ENCODE assay signal across 11 cellular contexts in the genomic region with DNA sequence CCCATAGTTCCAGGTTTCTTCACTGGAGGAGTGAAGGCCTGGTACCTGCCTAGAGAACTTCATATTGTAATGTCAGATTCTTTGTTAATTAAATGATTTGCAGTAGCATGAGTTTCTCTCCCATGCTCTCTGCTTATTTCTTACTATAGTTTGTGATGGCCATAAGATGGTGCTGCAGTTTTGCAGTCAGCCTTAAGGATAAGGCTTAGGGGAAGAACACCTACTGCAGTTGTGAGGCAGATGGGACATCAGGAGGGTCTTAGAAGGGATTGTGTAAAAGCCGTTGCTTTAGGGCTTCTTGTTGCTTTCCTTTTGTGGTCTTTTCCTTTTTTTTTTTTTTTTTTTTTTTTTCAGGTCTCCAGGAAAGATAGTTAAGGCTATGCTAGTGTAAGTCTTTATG.
DNase-seq lines count a peak whose midpoint lies in the region; ATAC-seq, FAIRE-seq and TF ChIP-seq lines count a peak whose summit lies in the region.
"Had no signal": no experiment of that assay in that cellular context is flagged by ENCODE, and none has a peak within 500 bp of the region (broad histone marks: within the 10 kb centered on the region; RNA-seq: fewer than 3 reads in every experiment).

No MANE protein-coding gene starts in this region.

- H3K27me3 ChIP-seq in cardiac muscle cell = no peaks in the 10 kb centered on the region
- no peaks in the 10 kb centered on the region for H3K27me3 ChIP-seq in H1 (replicated peaks in 1 of 4; ENCODE audit: control insufficient read depth in 3 of 4, extremely low read depth in 1 of 4, insufficient read depth in 3 of 4, low read length in 3 of 4)
- no peaks in the 10 kb centered on the region for H3K27me3 ChIP-seq in uterus
- H3K27me3 ChIP-seq: neutrophil had no signal

- no peak for ATAC-seq in HG03095 (IDR thresholded peaks at IDR 0.05; ENCODE audit: unreplicated experiment)
- ATAC-seq: stimulated activated naive CD8-positive, alpha-beta T cell treated with anti-CD3 and anti-CD28 coated beads, Interleukin-15, Interleukin-2, amounts not matched to agents 100 U/mL and 50 U/mL, for 24 hours had no signal

- H3K4me1 ChIP-seq in cardiac muscle cell (ENCODE audit: low read depth) (peaks cover 23% of the 10 kb centered on the region), H1 (replicated peaks in 1 of 4; ENCODE audit: control insufficient read depth in 3 of 4, insufficient read depth in 4 of 4, low read length in 3 of 4) (peaks cover 10 to 18% (median 17%) of the 10 kb centered on the region in 4 experiments; a peak in 6 of 7 replicates), uterus (peaks cover 0 to 20% of the 10 kb centered on the region in 2 donors)

- TF ChIP-seq EP300 in H1 (IDR thresholded peaks at IDR 0.05; ENCODE audit: borderline replicate concordance in 1 of 2, low read depth in 2 of 2, low read length in 2 of 2) = no peak

- no CpG with 5 or more reads among the region's 1 CpG for WGBS in H1 (ENCODE audit: extremely low coverage in 1 of 2, insufficient coverage in 1 of 2, insufficient read length in 1 of 2, insufficient replicate concordance in 2 of 2, low coverage in 1 of 2, low lambda C conversion rate in 2 of 2, missing lambda C conversion rate in 1 of 2), 2 experiments

- no peak overlapping the region for H3K9ac ChIP-seq in H1 (replicated peaks in 1 of 4; ENCODE audit: extremely low read depth in 1 of 4, low read depth in 3 of 4, low read length in 3 of 4)

- H3K36me3 ChIP-seq in cardiac muscle cell = no peaks in the 10 kb centered on the region
- H3K36me3 ChIP-seq in H1 (ENCODE audit: control insufficient read depth in 2 of 4, insufficient read depth in 4 of 4, low read length in 3 of 4) = no peaks in the 10 kb centered on the region
- no peaks in the 10 kb centered on the region for H3K36me3 ChIP-seq in uterus
- H3K36me3 ChIP-seq: neutrophil had no signal

- no peak overlapping the region for H2AFZ ChIP-seq in H1 (ENCODE audit: low read length)

- TF ChIP-seq CTCF in cardiac muscle cell (IDR thresholded peaks at IDR 0.05; ENCODE audit: low read depth, low read length) (peak; percentile 14), H1 (IDR thresholded peaks at IDR 0.05; ENCODE audit: control extremely low read depth in 1 of 3, insufficient read depth in 1 of 3, low read depth in 1 of 3, low read length in 3 of 3) (peak in 2 of 3 experiments; percentile 6 to 28; a peak in 2 of 4 replicates), uterus (IDR thresholded peaks at IDR 0.05) (peak; percentile 16 to 38 (median 18))

- peaks cover 7 to 70% of the 10 kb centered on the region in 2 experiments; a peak in 3 of 4 replicates for H3K79me2 ChIP-seq in H1 (ENCODE audit: control insufficient read depth in 1 of 2, insufficient read depth in 2 of 2, low read length in 2 of 2)

- intact Hi-C loops in cardiac septum (cut with DNase I) (no loop called here), uterus (cut with DNase I; ENCODE audit: low total_unique reads) (no loop called here)

- peak; percentile 28 for FAIRE-seq in H1 (lab: Jason Lieb, UNC)
- no peak for FAIRE-seq in GM12892 (lab: Jason Lieb, UNC)
- FAIRE-seq: TTC549 had no signal

- H3K9me3 ChIP-seq in cardiac muscle cell (ENCODE audit: low read depth) (no peaks in the 10 kb centered on the region), H1 (ENCODE audit: insufficient read depth in 2 of 2, low read depth in 1 of 2, low read length in 1 of 2) (no peaks in the 10 kb centered on the region), uterus (no peaks in the 10 kb centered on the region)
- H3K9me3 ChIP-seq: neutrophil had no signal

- no peak overlapping the region for H2BK12ac ChIP-seq in H1 (ENCODE audit: low read depth, low read length)

- no peak overlapping the region for H3K23ac ChIP-seq in H1 (ENCODE audit: insufficient read length)

- H3K18ac ChIP-seq in H1 (ENCODE audit: extremely low read depth, low read length) = no peak overlapping the region

- H2AK5ac ChIP-seq in H1 (ENCODE audit: low read depth, low read length) = no peak overlapping the region

- no peak overlapping the region for H3K4me2 ChIP-seq in H1 (ENCODE audit: insufficient read depth in 1 of 2, low read depth in 2 of 2, low read length in 2 of 2)

- no peak overlapping the region for H4K5ac ChIP-seq in H1 (ENCODE audit: insufficient read length, low read depth, low read length)

- no peak overlapping the region for H4K8ac ChIP-seq in H1 (ENCODE audit: extremely low read depth, insufficient read depth, low read length)

- CTCF ChIA-PET in H1 (lab: Charles Lee; ENCODE audit: partially characterized antibody) = interaction anchor here (1.0 to 5.2 kb wide), 10 partner anchors 10 to 164 kb away, joined by 3 to 20 read pairs (median 3); partner anchors contain the start of gene MACF1

- TF ChIP-seq POLR2A in H1 (IDR thresholded peaks at IDR 0.05; ENCODE audit: control extremely low read depth in 1 of 2, low read depth in 2 of 2, low read length in 2 of 2) = no peak
- no peak for TF ChIP-seq POLR2A in uterus (IDR thresholded peaks at IDR 0.05)
- no peak for TF ChIP-seq POLR2A in GM12892 (IDR thresholded peaks at IDR 0.05; ENCODE audit: low read depth, low read length)

- H2BK5ac ChIP-seq in H1 (ENCODE audit: low read depth, low read length) = no peak overlapping the region

- peaks cover 10% of the 10 kb centered on the region; the same call in 1 of the 2 replicates for H3K79me1 ChIP-seq in H1 (ENCODE audit: low read depth, low read length)

- no peak overlapping the region for H4K91ac ChIP-seq in H1 (replicated peaks; ENCODE audit: insufficient read length, low read length)

- H3K4me3 ChIP-seq in cardiac muscle cell (no peak overlapping the region), H1 (ENCODE audit: extremely low read depth in 1 of 4, insufficient read depth in 2 of 4, low read depth in 3 of 4, low read length in 4 of 4) (no peak overlapping the region), uterus (no peak overlapping the region)

- H2BK120ac ChIP-seq in H1 (replicated peaks; ENCODE audit: low read depth, low read length) = no peak overlapping the region

- no peak overlapping the region for H2BK20ac ChIP-seq in H1 (ENCODE audit: low read length)

- H3K27ac ChIP-seq in cardiac muscle cell (no peak overlapping the region), H1 (ENCODE audit: low read depth, low read length) (no peak overlapping the region), uterus (peak overlapping the region; percentile 90 to 96)
- H3K27ac ChIP-seq: neutrophil had no signal

- no peak overlapping the region for H3K4ac ChIP-seq in H1 (replicated peaks; ENCODE audit: insufficient read length, low read depth, low read length)

- peaks cover 0 to 5% of the 10 kb centered on the region in 2 experiments for H4K20me1 ChIP-seq in H1 (replicated peaks in 1 of 2; ENCODE audit: control insufficient read depth in 1 of 2, insufficient read depth in 2 of 2, low read length in 2 of 2)

- no peak overlapping the region for H3K56ac ChIP-seq in H1 (replicated peaks; ENCODE audit: insufficient read length, low read depth, low read length)

- TF ChIP-seq RAD21 in H1 (IDR thresholded peaks at IDR 0.05 in 1 of 2, conservative IDR thresholded peaks at IDR 0.05 in 1 of 2; ENCODE audit: low read depth in 2 of 2, low read length in 2 of 2) = peak; percentile 63 to 65

- H2BK15ac ChIP-seq in H1 (ENCODE audit: low read length) = no peak overlapping the region

- peak in 1 of 2 donors; percentile 32 for DNase-seq in cardiac muscle cell (ENCODE audit: low read depth in 1 of 2, low spot score in 1 of 2)
- no peak for DNase-seq in cardiac septum (ENCODE audit: low spot score)
- peak; percentile 94 for DNase-seq in NCI-H748 treated with DMSO at 0.1 percent for 48 hours (lab: John Stamatoyannopoulos, UW)
- no peak for DNase-seq in H1 (ENCODE audit: low read depth in 1 of 2, low spot score in 2 of 2)
- no peak for DNase-seq in uterus
- no peak for DNase-seq in inferior parietal cortex (ENCODE audit: extremely low spot score)
- no peak for DNase-seq in GM12892 (ENCODE audit: insufficient read length)
- DNase-seq: stimulated activated naive CD8-positive, alpha-beta T cell treated with anti-CD3 and anti-CD28 coated beads, Interleukin-15, Interleukin-2, amounts not matched to agents 100 U/mL and 50 U/mL, for 24 hours had no signal

- POLR2A ChIA-PET in H1 (lab: Charles Lee; ENCODE audit: partially characterized antibody) = interaction anchor here (1.1 to 1.6 kb wide), 2 partner anchors 162 to 171 kb away, joined by 3 to 7 read pairs; no protein-coding TSS in a partner anchor

- H3K14ac ChIP-seq in H1 (ENCODE audit: insufficient read length) = no peak overlapping the region

- no peaks in the 10 kb centered on the region; the same call in 1 of the 2 replicates for H3K23me2 ChIP-seq in H1 (ENCODE audit: low read depth, low read length)

TF ChIP-seq in H1, 55 proteins besides CTCF, POLR2A, EP300 and RAD21 (continues in another document):
- TF ChIP-seq TCF12 (IDR thresholded peaks at IDR 0.05; ENCODE audit: low read depth, low read length) (no peak), EGR1 (IDR thresholded peaks at IDR 0.05; ENCODE audit: borderline replicate concordance, low read depth, low read length) (no peak), SAP30 (IDR thresholded peaks at IDR 0.05; ENCODE audit: insufficient read depth, insufficient replicate concordance, low read length) (no peak), CHD2 (IDR thresholded peaks at IDR 0.05; ENCODE audit: low read length) (no peak), SIX5 (IDR thresholded peaks at IDR 0.05; ENCODE audit: low read depth, low read length) (no peak), USF2 (IDR thresholded peaks at IDR 0.05; ENCODE audit: low read length) (no peak), SP2 (IDR thresholded peaks at IDR 0.05; ENCODE audit: low read length) (no peak), CREB1 (IDR thresholded peaks at IDR 0.05) (no peak), EZH2 (IDR thresholded peaks at IDR 0.05; ENCODE audit: low read depth, low read length, severe bottlenecking) (no peak), TBP (IDR thresholded peaks at IDR 0.05; ENCODE audit: low read depth, low read length) (no peak), MAFK (IDR thresholded peaks at IDR 0.05; ENCODE audit: low read depth, low read length) (no peak), POLR2AphosphoS5 (IDR thresholded peaks at IDR 0.05; ENCODE audit: low read depth, low read length) (no peak), ZNF274 (IDR thresholded peaks at IDR 0.05; ENCODE audit: borderline replicate concordance, extremely low read depth, low read length) (no peak), KDM5A (IDR thresholded peaks at IDR 0.05; ENCODE audit: low read length) (no peak), GABPA (IDR thresholded peaks at IDR 0.05; ENCODE audit: borderline replicate concordance, insufficient read depth, low read length) (no peak), CBX8 (IDR thresholded peaks at IDR 0.05; ENCODE audit: borderline replicate concordance, low read depth, low read length) (no peak)

Comparison
In these comparisons a context has a peak if more than half of its experiments do, and no peak if none do; other contexts are left out.
1. H3K27ac ChIP-seq: peak in uterus (2 of 2); none in cardiac muscle cell (single experiment) and H1 (single experiment).
2. Peak in every context shown above with its lines, with median percentiles within 50 percentile points of each other: CTCF ChIP-seq.